Comparison of ENCODE assay signal across 8 cellular contexts in the genomic region with DNA sequence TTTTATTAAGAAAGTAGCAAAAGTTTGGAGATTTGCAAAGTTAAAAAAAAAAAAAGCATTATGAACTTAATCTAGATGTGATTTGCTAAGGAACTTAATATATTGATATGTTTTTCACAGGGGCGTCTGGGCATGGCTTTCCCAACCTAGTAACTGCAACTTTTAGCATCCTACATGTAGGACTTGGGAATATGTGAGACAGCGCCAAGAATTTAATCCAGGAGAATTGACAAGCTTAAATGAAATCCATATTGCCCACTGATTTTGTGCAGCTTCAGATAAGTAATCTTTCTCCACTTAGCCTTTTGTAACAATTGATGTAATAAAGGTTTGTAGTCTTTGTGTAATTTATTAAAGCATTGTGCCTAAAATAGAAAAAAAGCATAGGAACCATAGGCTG. TPM values are rescaled to one million over a fixed set of nuclear protein-coding genes. Genes with fewer than 3 reads are reported as not detected.
DNase-seq lines count a peak whose midpoint lies in the region; ATAC-seq, FAIRE-seq and TF ChIP-seq lines count a peak whose summit lies in the region.

No MANE protein-coding gene starts in this region.

- H3K18ac ChIP-seq in neuronal stem cell (ENCODE audit: low read length), result no peak overlapping the region

- no peaks in the 10 kb centered on the region for H3K27me3 ChIP-seq in Caco-2 (replicated peaks; ENCODE audit: control insufficient read depth, insufficient read depth, low read length)
- H3K27me3 ChIP-seq in endothelial cell of umbilical vein (ENCODE audit: control insufficient read depth in 2 of 2, insufficient read depth in 2 of 2, low read length in 2 of 2), result no peaks in the 10 kb centered on the region
- H3K27me3 ChIP-seq in neuronal stem cell (ENCODE audit: control insufficient read depth in 3 of 3, insufficient read depth in 3 of 3, low read depth in 1 of 3, low read length in 3 of 3), result no peaks in the 10 kb centered on the region

- H3K4me2 ChIP-seq in endothelial cell of umbilical vein (ENCODE audit: insufficient read depth, low read length) (peak overlapping the region; percentile 100), neuronal stem cell (ENCODE audit: insufficient read depth, low read length, poor library complexity, severe bottlenecking) (peak overlapping the region; percentile 14)

- dilution Hi-C loops in endothelial cell of umbilical vein (cut with MboI; ENCODE audit: extremely low pct_ligation_motif_present, low sequenced_read_pairs), result no loop called here

- no peak overlapping the region for H2BK5ac ChIP-seq in neuronal stem cell (ENCODE audit: low read length)

- CTCF ChIA-PET in Caco-2 (lab: Charles Lee), result no interaction called here
- CTCF ChIA-PET in endothelial cell of umbilical vein (lab: Charles Lee), result interaction anchor here (0.6 to 1.3 kb wide), 2 partner anchors 40 to 150 kb away, joined by 3 to 5 read pairs; no protein-coding TSS in a partner anchor

- no peak overlapping the region for H3K23ac ChIP-seq in neuronal stem cell (ENCODE audit: low read depth, low read length, poor library complexity)

- H2AK5ac ChIP-seq in neuronal stem cell (ENCODE audit: low read depth, low read length), result no peak overlapping the region

- peaks cover 49% of the 10 kb centered on the region for H3K36me3 Mint-ChIP-seq in Caco-2 (ENCODE audit: insufficient read depth, unreplicated experiment)

- H3K9me3 ChIP-seq in Caco-2 (no peaks in the 10 kb centered on the region), endothelial cell of umbilical vein (replicated peaks; ENCODE audit: control insufficient read depth, insufficient read depth, low read length) (no peaks in the 10 kb centered on the region), neuronal stem cell (replicated peaks in 1 of 2; ENCODE audit: control insufficient read depth in 2 of 2, insufficient read depth in 1 of 2, low read depth in 1 of 2, low read length in 2 of 2) (peaks cover 0 to 6% of the 10 kb centered on the region in 2 donors)

- H3K14ac ChIP-seq in neuronal stem cell (ENCODE audit: low read length), result no peak overlapping the region

- H3K4me1 Mint-ChIP-seq in Caco-2 (ENCODE audit: low read depth, unreplicated experiment), result peaks cover 21% of the 10 kb centered on the region

- H3K27ac Mint-ChIP-seq in Caco-2 (ENCODE audit: unreplicated experiment), result peak overlapping the region; percentile 97

- intact Hi-C loops in Caco-2 (cut with micrococcal nuclease; ENCODE audit: unreplicated experiment), result loop anchor here (1.0 kb wide), 1 partner anchor 68 kb away; a partner anchor contains a TSS
- intact Hi-C loops in endothelial cell of umbilical vein (cut with micrococcal nuclease), result loop anchor here (1.0 to 10.0 kb wide), 4 partner anchors 68 to 1481 kb away; a partner anchor contains a TSS

- peaks cover 2% of the 10 kb centered on the region for H4K20me1 ChIP-seq in endothelial cell of umbilical vein (replicated peaks; ENCODE audit: control insufficient read depth, extremely low read depth, insufficient read depth, low read length)

- TF ChIP-seq POLR2A in endothelial cell of umbilical vein (IDR thresholded peaks at IDR 0.05; ENCODE audit: low read depth, low read length), result no peak

- peak overlapping the region; percentile 99 for H3K9ac ChIP-seq in endothelial cell of umbilical vein (replicated peaks; ENCODE audit: extremely low read depth, insufficient read depth, low read length)
- H3K9ac ChIP-seq in neuronal stem cell (ENCODE audit: low read depth, low read length, poor library complexity), result no peak overlapping the region

- no TSS peak for BruUV-seq in Caco-2 (replicated peaks; lab: Mats Ljungman, UMichigan)
- BruUV-seq in endothelial cell of umbilical vein (replicated peaks; lab: Mats Ljungman, UMichigan), result no TSS peak

- no peak overlapping the region for H4K8ac ChIP-seq in neuronal stem cell (ENCODE audit: low read depth, low read length)

- TF ChIP-seq CTCF in Caco-2 (IDR thresholded peaks at IDR 0.05; ENCODE audit: insufficient read depth in 1 of 2, low read depth in 1 of 2, low read length in 1 of 2, severe bottlenecking in 1 of 2, unreplicated experiment in 1 of 2) (no peak), endothelial cell of umbilical vein (IDR thresholded peaks at IDR 0.05; ENCODE audit: extremely low read depth in 1 of 2, insufficient read depth in 1 of 2, low read depth in 1 of 2, low read length in 2 of 2) (no peak)

- DNase-seq in Caco-2, result no peak
- DNase-seq in NCI-H69 (lab: John Stamatoyannopoulos, UW), result peak; percentile 43
- no peak for DNase-seq in endothelial cell of umbilical vein (ENCODE audit: low read depth, low spot score)
- DNase-seq in neuronal stem cell (ENCODE audit: low spot score), result no peak
- no peak for DNase-seq in GF-D8 (lab: John Stamatoyannopoulos, UW)
- DNase-seq in GOT3 (lab: John Stamatoyannopoulos, UW), result no peak
- DNase-seq in cortex of kidney (lab: John Stamatoyannopoulos, UW), result no peak

- H3K9me1 ChIP-seq in endothelial cell of umbilical vein (replicated peaks; ENCODE audit: control insufficient read depth, extremely low read depth, insufficient read depth, low read length), result no peaks in the 10 kb centered on the region

- H3K36me3 ChIP-seq in Caco-2 (ENCODE audit: control insufficient read depth, insufficient read depth, low read length) (no peaks in the 10 kb centered on the region; the same call in 1 of the 2 replicates), endothelial cell of umbilical vein (ENCODE audit: control insufficient read depth in 2 of 2, extremely low read depth in 1 of 2, insufficient read depth in 2 of 2, low read length in 2 of 2) (peaks cover 0 to 3% of the 10 kb centered on the region in 2 experiments), neuronal stem cell (replicated peaks in 1 of 2; ENCODE audit: control insufficient read depth in 2 of 2, insufficient read depth in 2 of 2, low read length in 2 of 2) (peaks cover 9 to 69% of the 10 kb centered on the region in 2 donors)

- H3K4me3 ChIP-seq in Caco-2 (ENCODE audit: low read depth, low read length), result peak overlapping the region; percentile 91
- peak overlapping the region; percentile 25 to 79 (median 69) for H3K4me3 ChIP-seq in endothelial cell of umbilical vein (replicated peaks in 1 of 3; ENCODE audit: insufficient read depth in 1 of 3, low read depth in 1 of 3, low read length in 3 of 3)
- H3K4me3 ChIP-seq in neuronal stem cell (ENCODE audit: low read length in 2 of 2), result peak overlapping the region; percentile 72 to 91

- H2BK12ac ChIP-seq in neuronal stem cell (ENCODE audit: low read length), result no peak overlapping the region

- peaks cover 62% of the 10 kb centered on the region for H3K79me2 ChIP-seq in endothelial cell of umbilical vein (ENCODE audit: control insufficient read depth, insufficient read depth, low read length)

- peak overlapping the region; percentile 93 for H3K4me3 Mint-ChIP-seq in Caco-2 (ENCODE audit: unreplicated experiment)

- no peaks in the 10 kb centered on the region for H3K9me3 Mint-ChIP-seq in Caco-2 (ENCODE audit: unreplicated experiment)

- no CpG with 5 or more reads among the region's 2 CpGs for WGBS in neuronal stem cell (ENCODE audit: extremely low coverage in 2 of 2, insufficient read length in 2 of 2, insufficient replicate concordance in 1 of 2), 2 donors

- no peak overlapping the region for H2BK120ac ChIP-seq in neuronal stem cell (ENCODE audit: low read depth, low read length)

- POLR2A ChIA-PET in Caco-2 (lab: Charles Lee), result interaction anchor here (0.6 to 1.5 kb wide), 4 partner anchors 12 to 552 kb away, joined by 3 to 21 read pairs (median 4); a partner anchor contains a TSS
- POLR2A ChIA-PET in endothelial cell of umbilical vein (lab: Charles Lee), result interaction anchor here (1.0 to 1.5 kb wide), 4 partner anchors 10 to 68 kb away, joined by 3 to 12 read pairs (median 4); a partner anchor contains a TSS

- H3K4ac ChIP-seq in neuronal stem cell (ENCODE audit: low read length), result no peak overlapping the region

- no peak overlapping the region for H4K91ac ChIP-seq in neuronal stem cell (ENCODE audit: low read depth, low read length, poor library complexity)

- H3K27ac ChIP-seq in endothelial cell of umbilical vein (ENCODE audit: insufficient read depth, low read depth, low read length) (peak overlapping the region; percentile 98), neuronal stem cell (replicated peaks; ENCODE audit: low read length) (no peak overlapping the region)

- H3K27me3 Mint-ChIP-seq in Caco-2 (ENCODE audit: insufficient read depth, unreplicated experiment), result no peaks in the 10 kb centered on the region

- peaks cover 16% of the 10 kb centered on the region for H3K4me1 ChIP-seq in Caco-2
- peaks cover 34% of the 10 kb centered on the region for H3K4me1 ChIP-seq in endothelial cell of umbilical vein (ENCODE audit: control insufficient read depth, extremely low read depth, insufficient read depth, low read length)
- H3K4me1 ChIP-seq in neuronal stem cell (ENCODE audit: control insufficient read depth in 2 of 2, insufficient read depth in 1 of 2, low read depth in 1 of 2, low read length in 2 of 2), result peaks cover 4 to 7% of the 10 kb centered on the region in 2 donors

- H2BK15ac ChIP-seq in neuronal stem cell (ENCODE audit: low read length), result no peak overlapping the region

- no peak for ATAC-seq in HG02798 (IDR thresholded peaks at IDR 0.05; ENCODE audit: poor library complexity, unreplicated experiment)

- H3K79me1 ChIP-seq in neuronal stem cell (ENCODE audit: low read depth, low read length), result peaks cover 3% of the 10 kb centered on the region

- FAIRE-seq in endothelial cell of umbilical vein (lab: Jason Lieb, UNC), result no peak

- H2AFZ ChIP-seq in endothelial cell of umbilical vein (ENCODE audit: low read depth, low read length) (no peak overlapping the region), neuronal stem cell (ENCODE audit: low read length) (no peak overlapping the region)

TF ChIP-seq in endothelial cell of umbilical vein, 7 proteins besides CTCF, POLR2A, EP300 and RAD21 (continues in another document):
- TF ChIP-seq MYC (IDR thresholded peaks at IDR 0.05; ENCODE audit: low read depth, low read length) (no peak), EZH2 (IDR thresholded peaks at IDR 0.05; ENCODE audit: borderline replicate concordance, low read depth, low read length, severe bottlenecking) (no peak)
- TF ChIP-seq, protein P1, sequence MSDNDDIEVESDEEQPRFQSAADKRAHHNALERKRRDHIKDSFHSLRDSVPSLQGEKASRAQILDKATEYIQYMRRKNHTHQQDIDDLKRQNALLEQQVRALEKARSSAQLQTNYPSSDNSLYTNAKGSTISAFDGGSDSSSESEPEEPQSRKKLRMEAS (IDR thresholded peaks at IDR 0.05; ENCODE audit: insufficient read depth, insufficient read length), result no peak

RNA-seq across cellular contexts. Expression of a gene that starts 1.0 kb away (rescaled TPM):
- 42.8 and 44.7 TPM in 2 replicates for total RNA-seq in Caco-2 (2022)
- total RNA-seq in endothelial cell of umbilical vein, result 57.8 and 59.7 TPM in 2 replicates
- polyA plus RNA-seq in endothelial cell of umbilical vein, result 39.7 and 42.3 TPM in 2 replicates
- polyA plus RNA-seq in endothelial cell of umbilical vein (2011; cell fraction: cytosol; rRNA removed), result 48.0 and 55.2 TPM in 2 replicates
- 56.5 and 67.4 TPM in 2 replicates for polyA plus RNA-seq in endothelial cell of umbilical vein (2011; cell fraction: nucleus; rRNA removed)
- 36.9 and 44.5 TPM in 2 replicates for polyA plus RNA-seq in endothelial cell of umbilical vein (2012)
- 86.2 and 96.7 TPM in 2 replicates for polyA minus RNA-seq in endothelial cell of umbilical vein
- 24.8 TPM for polyA minus RNA-seq in endothelial cell of umbilical vein (2011; cell fraction: cytosol; rRNA and poly(A)+ RNA removed)
- polyA minus RNA-seq in endothelial cell of umbilical vein (2011; cell fraction: nucleus; rRNA and poly(A)+ RNA removed), result 44.1 and 52.9 TPM in 2 replicates
- 22.9 TPM for polyA plus RNA-seq in neuronal stem cell (2013, experiment 1 of 2)
- polyA plus RNA-seq in neuronal stem cell (2013, experiment 2 of 2), result 23.4 TPM
